Comparison of ENCODE assay signal across 20 cellular contexts in the genomic region with DNA sequence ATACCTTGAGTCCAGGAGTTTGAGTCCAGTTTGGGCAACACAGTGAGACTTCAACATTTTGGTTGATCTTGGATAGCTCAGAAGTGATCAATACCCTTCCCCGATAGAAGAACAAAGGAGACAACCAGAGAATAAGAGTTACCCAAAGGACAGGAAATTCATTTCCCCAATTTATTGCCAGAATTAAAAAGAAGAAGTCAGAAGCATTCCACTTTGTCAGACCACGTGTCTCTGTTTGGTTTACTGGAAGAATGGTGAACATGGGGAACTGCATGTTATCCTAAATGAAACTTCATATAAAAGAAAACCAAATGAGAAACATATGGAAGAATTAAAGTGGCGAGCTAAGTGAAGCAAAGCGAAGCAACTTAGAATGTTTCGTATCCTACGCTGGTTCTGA.
"Had no signal": no experiment of that assay in that cellular context is flagged by ENCODE, and none has a peak within 500 bp of the region (broad histone marks: within the 10 kb centered on the region; RNA-seq: fewer than 3 reads in every experiment).

No MANE protein-coding gene starts in this region.

- H3K4me1 Mint-ChIP-seq: activated CD4-positive, alpha-beta T cell treated with anti-CD3 and anti-CD28 coated beads for 36 hours; activated naive CD8-positive, alpha-beta T cell treated with anti-CD3 and anti-CD28 coated beads, Interleukin-2, amount 10 ng/mL, durations not matched to agents 7 days and 5 days had no signal

- ATAC-seq: activated CD4-positive, alpha-beta T cell treated with anti-CD3 and anti-CD28 coated beads for 36 hours; activated CD8-positive, alpha-beta T cell treated with anti-CD3 and anti-CD28 coated beads, Interleukin-2, amount 10 ng/mL, durations not matched to agents 7 days and 5 days had no signal

- H3K27ac Mint-ChIP-seq: activated CD4-positive, alpha-beta T cell treated with anti-CD3 and anti-CD28 coated beads for 36 hours; activated CD8-positive, alpha-beta T cell treated with anti-CD3 and anti-CD28 coated beads, Interleukin-2, amount 10 ng/mL, durations not matched to agents 7 days and 5 days; activated naive CD8-positive, alpha-beta T cell treated with anti-CD3 and anti-CD28 coated beads, Interleukin-2, amount 10 ng/mL, durations not matched to agents 7 days and 5 days; T-helper 1 cell treated with Interleukin-12 subunit alpha and Interleukin-12 subunit beta and Interleukin-4 antibody, amounts not matched to agents 30 μg/mL and 1 μg/mL, for 36 hours had no signal

- DNase-seq: activated CD4-positive, alpha-beta T cell treated with anti-CD3 and anti-CD28 coated beads for 36 hours; activated CD4-positive, alpha-beta T cell treated with anti-CD3 and anti-CD28 coated beads, Interleukin-2, amount 50 U/mL, for 4 hours; activated CD4-positive, CD25-positive, alpha-beta regulatory T cell; activated CD8-positive, alpha-beta memory T cell treated with anti-CD3 and anti-CD28 coated beads, Interleukin-2, amount 50 U/mL, for 48 hours; activated CD8-positive, alpha-beta T cell treated with anti-CD3 and anti-CD28 coated beads, Interleukin-2, amount 10 ng/mL, durations not matched to agents 7 days and 5 days; activated naive CD4-positive, alpha-beta T cell treated with anti-CD3 and anti-CD28 coated beads, Interleukin-2, amount 50 U/mL, for 16 hours; activated naive CD8-positive, alpha-beta T cell treated with anti-CD3 and anti-CD28 coated beads, Interleukin-2, amount 10 ng/mL, durations not matched to agents 7 days and 5 days; activated T-cell treated with anti-CD3 and anti-CD28 coated beads, Interleukin-2, amount 50 U/mL, for 1 hour; adrenal gland; anterior cingulate cortex; cerebellar nuclear complex; KBM-7; NCI-H1092 treated with DMSO at 0.1 percent for 48 hours; NCI-H1436; NCI-H1694 treated with DMSO at 0.1 percent for 48 hours; NCI-H2081; NCI-H524; Peyer's patch; Right ventricle myocardium superior had no signal

- H3K27me3 Mint-ChIP-seq: activated CD4-positive, alpha-beta T cell treated with anti-CD3 and anti-CD28 coated beads for 36 hours; activated naive CD8-positive, alpha-beta T cell treated with anti-CD3 and anti-CD28 coated beads, Interleukin-2, amount 10 ng/mL, durations not matched to agents 7 days and 5 days had no signal

- H3K9me3 Mint-ChIP-seq: activated naive CD8-positive, alpha-beta T cell treated with anti-CD3 and anti-CD28 coated beads, Interleukin-2, amount 10 ng/mL, durations not matched to agents 7 days and 5 days; T-helper 1 cell treated with Interleukin-12 subunit alpha and Interleukin-12 subunit beta and Interleukin-4 antibody, amounts not matched to agents 30 μg/mL and 1 μg/mL, for 36 hours had no signal

- H3K36me3 Mint-ChIP-seq: activated naive CD8-positive, alpha-beta T cell treated with anti-CD3 and anti-CD28 coated beads, Interleukin-2, amount 10 ng/mL, durations not matched to agents 7 days and 5 days had no signal

- H3K4me3 Mint-ChIP-seq: activated CD4-positive, alpha-beta T cell treated with anti-CD3 and anti-CD28 coated beads for 36 hours; activated CD8-positive, alpha-beta T cell treated with anti-CD3 and anti-CD28 coated beads, Interleukin-2, amount 10 ng/mL, durations not matched to agents 7 days and 5 days; activated naive CD8-positive, alpha-beta T cell treated with anti-CD3 and anti-CD28 coated beads, Interleukin-2, amount 10 ng/mL, durations not matched to agents 7 days and 5 days; T-helper 1 cell treated with Interleukin-12 subunit alpha and Interleukin-12 subunit beta and Interleukin-4 antibody, amounts not matched to agents 30 μg/mL and 1 μg/mL, for 36 hours had no signal
